Comparison of ENCODE assay signal across 20 cellular contexts in genomic region chr6:3542032-3542640, GRCh38.
DNase-seq lines count a peak whose midpoint lies in the region; ATAC-seq and TF ChIP-seq lines count a peak whose summit lies in the region.
"Had no signal": no experiment of that assay in that cellular context is flagged by ENCODE, and none has a peak within 500 bp of the region (broad histone marks: within the 10 kb centered on the region; RNA-seq: fewer than 3 reads in every experiment).

No MANE protein-coding gene starts in this region.

- no peaks in the 10 kb centered on the region for H3K36me3 ChIP-seq in colonic mucosa
- H3K36me3 ChIP-seq: prostate gland, SJSA1 had no signal

- intact Hi-C loops in colonic mucosa (cut with DNase I) = no loop called here

- DNase-seq in NCI-H1417 (lab: John Stamatoyannopoulos, UW) (peak in 2 of 3 experiments; percentile 37 to 95), NCI-H1417 treated with DMSO at 0.1 percent for 48 hours (lab: John Stamatoyannopoulos, UW) (no peak), NCI-H345 treated with DMSO at 0.1 percent for 48 hours (lab: John Stamatoyannopoulos, UW; ENCODE audit: unreplicated experiment) (peak; percentile 67), colonic mucosa (peak; percentile 60), NCI-H128 (lab: John Stamatoyannopoulos, UW; ENCODE audit: unreplicated experiment) (no peak)
- no peak for DNase-seq in activated effector memory CD4-positive, alpha-beta T cell treated with anti-CD3 and anti-CD28 coated beads, Interleukin-2, amount 50 U/mL, for 16 hours
- DNase-seq: activated CD4-positive, alpha-beta T cell treated with anti-CD3 and anti-CD28 coated beads for 1 hour; activated CD8-positive, alpha-beta memory T cell treated with anti-CD3 and anti-CD28 coated beads, Interleukin-2, amount 10 ng/mL, durations not matched to agents 7 days and 5 days; amygdala; caudate nucleus; DMS79; effector memory CD4-positive, alpha-beta T cell; H7; natural killer cell; NCI-H2107 had no signal

- TF ChIP-seq CTCF in colonic mucosa (IDR thresholded peaks at IDR 0.05) = no peak

- H3K4me1 ChIP-seq in colonic mucosa = peaks cover 5% of the 10 kb centered on the region
- H3K4me1 ChIP-seq: prostate gland, SJSA1 had no signal

- ATAC-seq in HG02610 (IDR thresholded peaks at IDR 0.05; ENCODE audit: unreplicated experiment) = no peak
- no peak for ATAC-seq in HG03571 (IDR thresholded peaks at IDR 0.05; ENCODE audit: unreplicated experiment)
- ATAC-seq: activated CD8-positive, alpha-beta memory T cell treated with anti-CD3 and anti-CD28 coated beads, Interleukin-2, amount 10 ng/mL, durations not matched to agents 7 days and 5 days had no signal

- no peaks in the 10 kb centered on the region for H3K27me3 ChIP-seq in colonic mucosa
- H3K27me3 ChIP-seq: SJSA1 had no signal

- H3K9ac ChIP-seq in colonic mucosa (ENCODE audit: low read depth in 2 of 2, low read length in 2 of 2) = no peak overlapping the region

- no peak overlapping the region for H3K4me3 ChIP-seq in colonic mucosa
- H3K4me3 ChIP-seq: prostate gland, SJSA1 had no signal

- H3K9me3 ChIP-seq in colonic mucosa = no peaks in the 10 kb centered on the region
- H3K9me3 ChIP-seq: prostate gland, SJSA1 had no signal

- H3K27ac ChIP-seq in colonic mucosa = no peak overlapping the region
- H3K27ac ChIP-seq: 22Rv1, prostate gland, SJSA1 had no signal

Comparison
In these comparisons a context has a peak if more than half of its experiments do, and no peak if none do; other contexts are left out.
1. DNase-seq: peak in NCI-H1417 (2 of 3), NCI-H345 treated with DMSO at 0.1 percent for 48 hours (single experiment) and colonic mucosa (single experiment); none in NCI-H1417 treated with DMSO at 0.1 percent for 48 hours (single experiment), activated effector memory CD4-positive, alpha-beta T cell treated with anti-CD3 and anti-CD28 coated beads, Interleukin-2, amount 50 U/mL, for 16 hours (single experiment) and NCI-H128 (single experiment).